6 cellular contexts compared by ENCODE assay signal in the genomic region with DNA sequence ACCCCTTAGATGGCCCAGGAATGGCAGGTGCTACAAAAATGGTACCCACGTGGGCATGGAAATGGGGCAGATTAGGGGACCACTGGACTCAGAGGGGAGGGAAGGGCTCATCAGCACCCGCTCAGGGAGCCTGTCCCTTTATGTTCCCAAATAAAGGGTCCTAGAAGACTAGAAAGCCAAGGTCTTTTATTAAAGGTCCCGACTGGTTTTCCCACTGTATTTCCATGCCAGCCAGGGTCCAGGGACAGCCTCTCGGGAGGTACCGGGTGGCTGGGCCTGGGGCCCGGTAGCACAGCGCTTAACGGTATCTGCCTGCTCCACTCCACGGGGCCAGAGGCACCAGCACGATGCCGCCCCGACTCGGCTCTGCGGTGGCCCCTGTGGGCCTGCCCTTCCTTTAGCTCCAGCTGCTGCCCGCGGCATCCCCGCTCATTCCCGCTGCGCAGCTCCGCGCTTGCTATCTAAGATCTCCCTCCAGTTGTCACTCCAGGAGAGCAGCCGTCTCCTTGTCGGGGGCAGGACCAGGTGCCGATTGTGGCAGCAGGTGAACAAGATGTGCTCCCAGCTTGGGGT. TPM values are rescaled to one million over a fixed set of nuclear protein-coding genes. Genes with fewer than 3 reads are reported as not detected.
DNase-seq lines count a peak whose midpoint lies in the region; ATAC-seq, FAIRE-seq and TF ChIP-seq lines count a peak whose summit lies in the region.

No MANE protein-coding gene starts in this region.

- H4K20me1 ChIP-seq in DOHH2 (ENCODE audit: control insufficient read depth, insufficient read depth, low read depth, low read length): no peaks in the 10 kb centered on the region

- H3K4me2 ChIP-seq in DOHH2 (ENCODE audit: low read length): peak overlapping the region; percentile 66

- TF ChIP-seq CTCF in DOHH2 (IDR thresholded peaks at IDR 0.05; ENCODE audit: low read depth, low read length, poor library complexity, severe bottlenecking) (no peak), D721Med (IDR thresholded peaks at IDR 0.05; ENCODE audit: insufficient read depth, missing control alignments) (no peak)
- TF ChIP-seq CTCF in activated CD8-positive, alpha-beta T cell treated with anti-CD3 and anti-CD28 coated beads for 36 hours (IDR thresholded peaks at IDR 0.05): no peak

- POLR2A ChIA-PET in activated CD8-positive, alpha-beta T cell treated with anti-CD3 and anti-CD28 coated beads for 36 hours (lab: Charles Lee): interaction anchor here (0.7 to 3.9 kb wide), 9 partner anchors 10 to 118 kb away, joined by 3 to 40 read pairs (median 3); a partner anchor contains a TSS

- H3K27ac Mint-ChIP-seq in activated CD8-positive, alpha-beta T cell treated with anti-CD3 and anti-CD28 coated beads for 36 hours: peak overlapping the region; percentile 88

- peak overlapping the region; percentile 90 for H3K9ac ChIP-seq in mucosa of stomach (ENCODE audit: low read length)

- peaks cover 20% of the 10 kb centered on the region for H3F3A ChIP-seq in DOHH2 (ENCODE audit: control insufficient read depth, insufficient read depth)

- H3K36me3 Mint-ChIP-seq in activated CD8-positive, alpha-beta T cell treated with anti-CD3 and anti-CD28 coated beads for 36 hours (ENCODE audit: low read depth): peaks cover 13% of the 10 kb centered on the region

- H3K27me3 Mint-ChIP-seq in activated CD8-positive, alpha-beta T cell treated with anti-CD3 and anti-CD28 coated beads for 36 hours: no peaks in the 10 kb centered on the region

- FAIRE-seq in D721Med (lab: Jason Lieb, UNC): no peak

- H3K27ac ChIP-seq in DOHH2 (ENCODE audit: low read depth, low read length): no peak overlapping the region

- no peaks in the 10 kb centered on the region for H3K9me3 ChIP-seq in DOHH2 (ENCODE audit: control insufficient read depth, insufficient read depth, low read length)
- H3K9me3 ChIP-seq in mucosa of stomach (ENCODE audit: control insufficient read depth, low read length): no peaks in the 10 kb centered on the region

- H3K79me2 ChIP-seq in DOHH2 (ENCODE audit: control insufficient read depth, low read length): peaks cover 21% of the 10 kb centered on the region

- no peaks in the 10 kb centered on the region for H3K9me3 Mint-ChIP-seq in activated CD8-positive, alpha-beta T cell treated with anti-CD3 and anti-CD28 coated beads for 36 hours

- H3K4me1 ChIP-seq in DOHH2 (ENCODE audit: control insufficient read depth, low read length) (peaks cover 24% of the 10 kb centered on the region), mucosa of stomach (ENCODE audit: control insufficient read depth, insufficient read depth, low read length) (peaks cover 30% of the 10 kb centered on the region)

- H3K27me3 ChIP-seq in DOHH2 (ENCODE audit: control insufficient read depth, low read length) (no peaks in the 10 kb centered on the region), mucosa of stomach (ENCODE audit: control insufficient read depth, insufficient read depth, low read length) (no peaks in the 10 kb centered on the region)

- intact Hi-C loops in activated CD8-positive, alpha-beta T cell treated with anti-CD3 and anti-CD28 coated beads for 36 hours (cut with micrococcal nuclease): no loop called here

- ATAC-seq in activated CD8-positive, alpha-beta T cell treated with anti-CD3 and anti-CD28 coated beads for 36 hours: no peak

- H3K4me3 Mint-ChIP-seq in activated CD8-positive, alpha-beta T cell treated with anti-CD3 and anti-CD28 coated beads for 36 hours: peak overlapping the region; percentile 86

- H3K9me2 ChIP-seq in DOHH2 (replicated peaks; ENCODE audit: control insufficient read depth, low read length): no peaks in the 10 kb centered on the region

- DNase-seq in activated CD8-positive, alpha-beta T cell treated with anti-CD3 and anti-CD28 coated beads for 36 hours: no peak
- DNase-seq in SKM-1 treated with dmso at 0.1 percent for 144 hours (lab: John Stamatoyannopoulos, UW; ENCODE audit: unreplicated experiment) (no peak), D721Med (ENCODE audit: insufficient read length, low spot score) (no peak), putamen (ENCODE audit: low spot score) (no peak)

- H3K4me1 Mint-ChIP-seq in activated CD8-positive, alpha-beta T cell treated with anti-CD3 and anti-CD28 coated beads for 36 hours (ENCODE audit: low read depth): peaks cover 22% of the 10 kb centered on the region

- H3K36me3 ChIP-seq in DOHH2 (ENCODE audit: control insufficient read depth, low read length) (peaks cover 23% of the 10 kb centered on the region), mucosa of stomach (ENCODE audit: control insufficient read depth, insufficient read depth, low read length) (peaks cover 4% of the 10 kb centered on the region)

- CTCF ChIA-PET in activated CD8-positive, alpha-beta T cell treated with anti-CD3 and anti-CD28 coated beads for 36 hours (lab: Charles Lee): interaction anchor here (1.0 to 9.2 kb wide), 15 partner anchors 12 to 169 kb away, joined by 3 to 147 read pairs (median 4); a partner anchor contains a TSS

- peak overlapping the region; percentile 93 for H3K4me3 ChIP-seq in DOHH2 (ENCODE audit: low read length)
- peak overlapping the region; percentile 74 for H3K4me3 ChIP-seq in mucosa of stomach (ENCODE audit: low read length)

RNA-seq across cellular contexts. Expression of a gene that starts 1.4 kb away (rescaled TPM):
- 10 to 100 TPM; 66.1 to 68.1 TPM for total RNA-seq in activated CD8-positive, alpha-beta T cell treated with anti-CD3 and anti-CD28 coated beads for 36 hours

RNA-seq across cellular contexts. Expression of a gene that starts 20.4 kb away (rescaled TPM):
- 1 to 10 TPM; 5.4 TPM for total RNA-seq in activated CD8-positive, alpha-beta T cell treated with anti-CD3 and anti-CD28 coated beads for 36 hours

RNA-seq across cellular contexts. Expression of a gene that starts 24.2 kb away (rescaled TPM):
- 100 to 1,000 TPM; 203 to 208 TPM for total RNA-seq in activated CD8-positive, alpha-beta T cell treated with anti-CD3 and anti-CD28 coated beads for 36 hours

RNA-seq across cellular contexts. Expression of a gene that starts 42.4 kb away (rescaled TPM):
- 1 to 10 TPM; 2.0 to 2.8 TPM for total RNA-seq in activated CD8-positive, alpha-beta T cell treated with anti-CD3 and anti-CD28 coated beads for 36 hours

RNA-seq across cellular contexts. Expression of a gene that starts 52.6 kb away (rescaled TPM):
- 100 to 1,000 TPM; 506 to 525 TPM for total RNA-seq in activated CD8-positive, alpha-beta T cell treated with anti-CD3 and anti-CD28 coated beads for 36 hours
